21 cellular contexts compared by ENCODE assay signal in the genomic region with DNA sequence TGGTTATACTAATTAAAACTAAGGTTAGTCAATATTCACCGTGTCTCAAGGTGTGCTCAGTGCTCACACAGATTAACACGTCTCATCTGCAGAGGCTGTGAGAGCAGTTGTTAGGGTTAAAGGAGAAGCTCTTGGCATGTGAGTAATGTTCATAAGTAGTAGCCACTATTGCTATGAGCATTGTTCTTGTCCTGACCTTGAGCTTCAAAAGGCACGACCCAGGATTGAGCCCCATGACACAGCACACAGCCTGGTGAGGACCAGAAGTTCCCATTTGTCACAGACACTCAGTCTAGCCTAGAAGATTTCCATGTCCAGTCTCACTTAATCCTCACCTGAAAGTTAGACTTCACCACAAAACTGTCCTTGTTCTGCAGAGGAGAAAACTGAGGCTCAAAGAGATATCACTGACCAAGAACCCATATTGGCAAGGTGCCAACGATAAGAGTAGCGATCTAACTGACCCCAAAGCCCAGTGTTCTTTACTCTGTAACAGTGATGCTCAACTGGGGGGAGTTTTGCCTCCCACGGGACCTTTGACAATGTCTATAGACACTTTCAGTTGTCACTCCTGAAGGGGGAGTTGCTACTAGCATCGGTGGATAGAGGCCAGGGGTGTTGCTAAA. TPM values are rescaled to one million over a fixed set of nuclear protein-coding genes. Genes with fewer than 3 reads are reported as not detected.
"Had no signal": no experiment of that assay in that cellular context is flagged by ENCODE, and none has a peak within 500 bp of the region (broad histone marks: within the 10 kb centered on the region; RNA-seq: fewer than 3 reads in every experiment).

No MANE protein-coding gene starts in this region.

- H3K4me2 ChIP-seq: hepatocyte had no signal

- H3K27ac ChIP-seq: dorsolateral prefrontal cortex, hepatocyte, sigmoid colon, thoracic aorta, transverse colon had no signal

- H3K27me3 Mint-ChIP-seq: stimulated activated naive CD8-positive, alpha-beta T cell treated with anti-CD3 and anti-CD28 coated beads, Interleukin-15, amount 100 ng/mL, for 72 hours had no signal

- H3K4me3 ChIP-seq: coronary artery, dorsolateral prefrontal cortex, hepatocyte, sigmoid colon, skin epidermis, thoracic aorta, transverse colon had no signal

- H3K4me3 Mint-ChIP-seq: nephron progenitor cell; stimulated activated naive B cell treated with anti-CD40 and anti-IgM and Interleukin-4, amounts not matched to agents 10 μg/mL and 1 μg/mL and 100 μg/mL, for 72 hours; stimulated activated naive CD8-positive, alpha-beta T cell treated with anti-CD3 and anti-CD28 coated beads, Interleukin-15, amount 100 ng/mL, for 72 hours had no signal

- H3K27ac Mint-ChIP-seq: naive B cell; nephron progenitor cell; stimulated activated naive B cell treated with anti-CD40 and anti-IgM and Interleukin-4, amounts not matched to agents 10 μg/mL and 1 μg/mL and 100 μg/mL, for 72 hours; stimulated activated naive CD8-positive, alpha-beta T cell treated with anti-CD3 and anti-CD28 coated beads, Interleukin-15, amount 100 ng/mL, for 72 hours had no signal

- FAIRE-seq: kidney had no signal

- H3K27me3 ChIP-seq: dorsolateral prefrontal cortex, hepatocyte, sigmoid colon, transverse colon had no signal

- H3K4me1 Mint-ChIP-seq: nephron progenitor cell; stimulated activated naive CD8-positive, alpha-beta T cell treated with anti-CD3 and anti-CD28 coated beads, Interleukin-15, amount 100 ng/mL, for 72 hours had no signal

- H3K9me3 ChIP-seq: thoracic aorta, transverse colon had no signal

- H3K79me2 ChIP-seq: hepatocyte had no signal

- DNase-seq: dorsolateral prefrontal cortex; effector CD8-positive, alpha-beta T cell; foreskin melanocyte; head of caudate nucleus; kidney; left cardiac atrium; naive B cell; nephron progenitor cell; posterior cingulate gyrus; sigmoid colon; stimulated activated CD4-positive, alpha-beta T cell treated with anti-CD3 and anti-CD28 coated beads, Interleukin-2, amount 100 ng/mL, for 24 hours; stimulated activated CD4-positive, alpha-beta T cell treated with anti-CD3 and anti-CD28 coated beads, Interleukin-4, amount 100 ng/mL, for 4 hours; stimulated activated naive B cell treated with anti-CD40 and anti-IgM and Interleukin-4, amounts not matched to agents 10 μg/mL and 1 μg/mL and 100 μg/mL, for 72 hours; stimulated activated naive CD8-positive, alpha-beta T cell treated with anti-CD3 and anti-CD28 coated beads, Interleukin-15, amount 100 ng/mL, for 72 hours; transverse colon had no signal

- H3K36me3 ChIP-seq: sigmoid colon, thoracic aorta, transverse colon had no signal

- H3K4me1 ChIP-seq: sigmoid colon, transverse colon had no signal

- ATAC-seq: left cardiac atrium; stimulated activated naive B cell treated with anti-CD40 and anti-IgM and Interleukin-4, amounts not matched to agents 10 μg/mL and 1 μg/mL and 100 μg/mL, for 72 hours; stimulated activated naive CD8-positive, alpha-beta T cell treated with anti-CD3 and anti-CD28 coated beads, Interleukin-15, amount 100 ng/mL, for 72 hours had no signal

- H2AFZ ChIP-seq: hepatocyte had no signal

RNA-seq across cellular contexts. Expression of gene FPR3, which starts 26.0 kb away (rescaled TPM):
- total RNA-seq: hepatocyte, pulmonary artery endothelial cell had no signal
- polyA plus RNA-seq: hepatocyte had no signal

RNA-seq across cellular contexts. Expression of gene FPR2, which starts 60.0 kb away (rescaled TPM):
- total RNA-seq: hepatocyte, lung microvascular endothelial cell, pulmonary artery endothelial cell, transverse colon had no signal
- polyA plus RNA-seq: hepatocyte had no signal
